In genomic region chr14:105877645-105878044, GRCh38 we compare ENCODE assay signal across 17 cellular contexts.
DNase-seq lines count a peak whose midpoint lies in the region; FAIRE-seq and TF ChIP-seq lines count a peak whose summit lies in the region.
"Had no signal": no experiment of that assay in that cellular context is flagged by ENCODE, and none has a peak within 500 bp of the region (broad histone marks: within the 10 kb centered on the region; RNA-seq: fewer than 3 reads in every experiment).

No MANE protein-coding gene starts in this region.

- H3K14ac ChIP-seq in trophoblast cell (ENCODE audit: low read length) (no peak overlapping the region), H9 (ENCODE audit: insufficient read depth, low read length) (no peak overlapping the region)

- H3K79me2 ChIP-seq in Loucy (ENCODE audit: insufficient read depth, low read length): peaks cover 38% of the 10 kb centered on the region
- no peaks in the 10 kb centered on the region for H3K79me2 ChIP-seq in trophoblast cell (ENCODE audit: control insufficient read depth, insufficient read depth, low read length, poor library complexity)
- H3K79me2 ChIP-seq in H9 (ENCODE audit: insufficient read depth, low read length): no peaks in the 10 kb centered on the region

- H3K79me1 ChIP-seq in trophoblast cell (ENCODE audit: low read length) (no peaks in the 10 kb centered on the region), H9 (ENCODE audit: insufficient read depth, low read depth, low read length, poor library complexity, severe bottlenecking) (no peaks in the 10 kb centered on the region)

- no peak overlapping the region for H3K4me3 ChIP-seq in Loucy (ENCODE audit: low read length, poor library complexity, severe bottlenecking)
- H3K4me3 ChIP-seq in trophoblast cell (ENCODE audit: low read depth, low read length): no peak overlapping the region
- H3K4me3 ChIP-seq: GM12878, GM23338 had no signal

- DNase-seq in activated effector memory CD4-positive, alpha-beta T cell treated with anti-CD3 and anti-CD28 coated beads, Interleukin-2, amount 50 U/mL, for 16 hours: peak; percentile 46
- DNase-seq in activated effector memory CD4-positive, alpha-beta T cell treated with Interleukin-2 at 50 U/mL for 16 hours: no peak
- peak; percentile 36 for DNase-seq in chondrocyte (ENCODE audit: low spot score)
- peak; percentile 41 to 63 for DNase-seq in trophoblast cell
- DNase-seq in HTR-8/SVneo (ENCODE audit: insufficient read length, low spot score): no peak
- DNase-seq in H9: no peak
- no peak for DNase-seq in NCI-H128 (lab: John Stamatoyannopoulos, UW; ENCODE audit: unreplicated experiment)
- DNase-seq: C1 segment of cervical spinal cord, Calu3, DMS79, H7 had no signal

- H3K23ac ChIP-seq in trophoblast cell (ENCODE audit: low read length): no peak overlapping the region
- H3K23ac ChIP-seq in H9 (ENCODE audit: insufficient read length, low read depth, low read length): no peak overlapping the region

- no peak overlapping the region for H3K4ac ChIP-seq in trophoblast cell (ENCODE audit: low read depth, low read length)
- H3K4ac ChIP-seq in H9 (ENCODE audit: low read depth, low read length): no peak overlapping the region

- H3K9me3 ChIP-seq in Loucy (ENCODE audit: insufficient read depth, low read depth, low read length) (no peaks in the 10 kb centered on the region), trophoblast cell (ENCODE audit: insufficient read depth, low read depth, low read length) (peaks cover 43% of the 10 kb centered on the region), H9 (ENCODE audit: control insufficient read depth, low read depth, low read length) (peaks cover 54% of the 10 kb centered on the region)

- H3K18ac ChIP-seq in trophoblast cell (ENCODE audit: low read length) (no peak overlapping the region), H9 (ENCODE audit: insufficient read length, low read depth, low read length) (no peak overlapping the region)

- no peak overlapping the region for H2AFZ ChIP-seq in Loucy (ENCODE audit: low read length)
- H2AFZ ChIP-seq in trophoblast cell (ENCODE audit: insufficient read depth, low read length, poor library complexity): no peak overlapping the region
- no peak overlapping the region for H2AFZ ChIP-seq in H9 (ENCODE audit: low read length)
- H2AFZ ChIP-seq: GM23338 had no signal

- no peak overlapping the region for H3K4me3 Mint-ChIP-seq in chondrocyte (ENCODE audit: unreplicated experiment)
- no peak overlapping the region for H3K4me3 Mint-ChIP-seq in H9
- H3K4me3 Mint-ChIP-seq: B cell; CD4-positive, alpha-beta T cell; GM23338 had no signal

- no peaks in the 10 kb centered on the region for H3K36me3 ChIP-seq in Loucy (ENCODE audit: insufficient read depth, low read length)
- H3K36me3 ChIP-seq in trophoblast cell (ENCODE audit: control insufficient read depth in 1 of 2, insufficient read depth in 2 of 2, low read length in 2 of 2): no peaks in the 10 kb centered on the region

- H2BK12ac ChIP-seq in trophoblast cell (ENCODE audit: low read length) (no peak overlapping the region), H9 (ENCODE audit: insufficient read length, low read depth, low read length) (no peak overlapping the region)

- no peak overlapping the region for H3K4me2 ChIP-seq in Loucy (ENCODE audit: low read depth, low read length, poor library complexity, severe bottlenecking)
- H3K4me2 ChIP-seq in trophoblast cell (ENCODE audit: low read length): no peak overlapping the region
- H3K4me2 ChIP-seq in H9 (ENCODE audit: insufficient read depth, insufficient read length, low read length): no peak overlapping the region
- H3K4me2 ChIP-seq: GM23338 had no signal

- no peak overlapping the region for H4K12ac ChIP-seq in trophoblast cell (ENCODE audit: low read depth, low read length)

- no peak overlapping the region for H2BK120ac ChIP-seq in trophoblast cell (ENCODE audit: insufficient read depth, low read length, poor library complexity)
- H2BK120ac ChIP-seq in H9 (ENCODE audit: low read depth, low read length, poor library complexity, severe bottlenecking): no peak overlapping the region

- no peak for FAIRE-seq in HTR-8/SVneo (lab: Jason Lieb, UNC)
- FAIRE-seq: A204.1, GM12878 had no signal

- H4K8ac ChIP-seq in trophoblast cell (ENCODE audit: low read depth, low read length) (no peak overlapping the region), H9 (replicated peaks; ENCODE audit: insufficient read length, low read depth, low read length) (no peak overlapping the region)

- H3K27ac ChIP-seq in trophoblast cell (ENCODE audit: low read depth, low read length): no peak overlapping the region
- H3K27ac ChIP-seq in H9 (ENCODE audit: insufficient read length, low read depth, low read length): no peak overlapping the region

- H4K5ac ChIP-seq in H9 (ENCODE audit: insufficient read length, low read depth, low read length): no peak overlapping the region

- no peaks in the 10 kb centered on the region for H4K20me1 ChIP-seq in Loucy (ENCODE audit: insufficient read depth, low read length, poor library complexity, severe bottlenecking)
- H4K20me1 ChIP-seq in H9 (ENCODE audit: control insufficient read depth, insufficient read depth, insufficient read length): no peaks in the 10 kb centered on the region

- H2BK15ac ChIP-seq in H9 (ENCODE audit: low read depth, low read length): no peak overlapping the region

- H3F3A ChIP-seq in Loucy (ENCODE audit: low read depth): no peaks in the 10 kb centered on the region

- H3K23me2 ChIP-seq in H9 (ENCODE audit: insufficient read length, low read depth, low read length, poor library complexity, severe bottlenecking): no peaks in the 10 kb centered on the region

- H2BK5ac ChIP-seq in trophoblast cell (ENCODE audit: low read depth, low read length, poor library complexity) (no peak overlapping the region), H9 (ENCODE audit: insufficient read length, low read length) (no peak overlapping the region)

- H3T11ph ChIP-seq in H9 (ENCODE audit: low read length): no peak overlapping the region

- H3K27ac Mint-ChIP-seq in chondrocyte (ENCODE audit: unreplicated experiment) (no peak overlapping the region), H9 (no peak overlapping the region)
- H3K27ac Mint-ChIP-seq: B cell; CD4-positive, alpha-beta T cell; GM23338 had no signal

- H3K4me1 Mint-ChIP-seq in chondrocyte (ENCODE audit: low read depth) (no peaks in the 10 kb centered on the region), H9 (no peaks in the 10 kb centered on the region)
- H3K4me1 Mint-ChIP-seq: B cell, GM23338 had no signal

- H4K91ac ChIP-seq in trophoblast cell (ENCODE audit: low read depth, low read length) (no peak overlapping the region), H9 (ENCODE audit: insufficient read length, low read depth, low read length) (no peak overlapping the region)

- no peak overlapping the region for H3K56ac ChIP-seq in H9 (ENCODE audit: insufficient read length, low read depth, low read length)

- no CpG with 5 or more reads among the region's 9 CpGs for WGBS in trophoblast cell (ENCODE audit: extremely low coverage, insufficient coverage, insufficient read length)
- WGBS in H9 (ENCODE audit: extremely low coverage, insufficient read length, low lambda C conversion rate): no CpG with 5 or more reads among the region's 9 CpGs

- no peak for TF ChIP-seq CTCF in Loucy (conservative IDR thresholded peaks at IDR 0.05; ENCODE audit: low read length)
- no peak for TF ChIP-seq CTCF in chondrocyte (IDR thresholded peaks at IDR 0.05)
- no peak for TF ChIP-seq CTCF in H9 (conservative IDR thresholded peaks at IDR 0.05)

- H3K27me3 Mint-ChIP-seq in chondrocyte (ENCODE audit: low read depth) (no peaks in the 10 kb centered on the region), H9 (ENCODE audit: low read depth) (peaks cover 2% of the 10 kb centered on the region)
- H3K27me3 Mint-ChIP-seq: B cell had no signal

- no peaks in the 10 kb centered on the region for H3K9me2 ChIP-seq in Loucy (replicated peaks; ENCODE audit: low read depth, low read length)

- H3K9me3 Mint-ChIP-seq in chondrocyte (ENCODE audit: low read depth) (peaks cover 51% of the 10 kb centered on the region), H9 (peaks cover 86 to 96% of the 10 kb centered on the region in 2 experiments)
- H3K9me3 Mint-ChIP-seq: CD4-positive, alpha-beta T cell had no signal

- H2AK5ac ChIP-seq in trophoblast cell (ENCODE audit: low read length) (no peak overlapping the region), H9 (ENCODE audit: insufficient read length, low read length) (no peak overlapping the region)

- H3K27me3 ChIP-seq in Loucy (ENCODE audit: insufficient read depth, low read length, poor library complexity, severe bottlenecking) (no peaks in the 10 kb centered on the region), trophoblast cell (ENCODE audit: insufficient read depth, low read length) (no peaks in the 10 kb centered on the region), H9 (ENCODE audit: insufficient read depth, low read length) (no peaks in the 10 kb centered on the region)

- H2BK20ac ChIP-seq in H9 (ENCODE audit: low read depth, low read length, poor library complexity, severe bottlenecking): no peak overlapping the region

- peaks cover 65% of the 10 kb centered on the region for H3K4me1 ChIP-seq in Loucy (ENCODE audit: insufficient read depth, low read length, poor library complexity, severe bottlenecking)
- H3K4me1 ChIP-seq in trophoblast cell (ENCODE audit: control insufficient read depth in 1 of 2, insufficient read depth in 2 of 2, low read length in 2 of 2): no peaks in the 10 kb centered on the region
- H3K4me1 ChIP-seq in H9 (ENCODE audit: insufficient read depth, low read length): no peaks in the 10 kb centered on the region

- H3K9ac ChIP-seq in Loucy (ENCODE audit: low read depth, low read length, poor library complexity, severe bottlenecking) (peak overlapping the region; percentile 84), trophoblast cell (ENCODE audit: low read length) (no peak overlapping the region), H9 (ENCODE audit: extremely low read depth, insufficient read length, low read length) (no peak overlapping the region)

- H3K36me3 Mint-ChIP-seq in chondrocyte (ENCODE audit: low read depth): no peaks in the 10 kb centered on the region
- peaks cover 5 to 35% (median 9%) of the 10 kb centered on the region in 3 experiments; a peak in 5 of 7 replicates for H3K36me3 Mint-ChIP-seq in H9 (ENCODE audit: insufficient read depth in 1 of 3, low read depth in 3 of 3)

Comparison
In these comparisons a context has a peak if more than half of its experiments do, and no peak if none do; other contexts are left out.
1. DNase-seq: peak in activated effector memory CD4-positive, alpha-beta T cell treated with anti-CD3 and anti-CD28 coated beads, Interleukin-2, amount 50 U/mL, for 16 hours (single experiment), chondrocyte (single experiment) and trophoblast cell (2 of 2); none in activated effector memory CD4-positive, alpha-beta T cell treated with Interleukin-2 at 50 U/mL for 16 hours (single experiment), HTR-8/SVneo (single experiment), H9 (single experiment) and NCI-H128 (single experiment).